ENCODE assay signal across 8 cellular contexts in genomic region chr6:166420351-166420750, GRCh38. TPM values are rescaled to one million over a fixed set of nuclear protein-coding genes. Genes with fewer than 3 reads are reported as not detected.
A peak's percentile ranks its signal among the peaks of the same experiment; 100 is the strongest.
DNase-seq lines count a peak whose midpoint lies in the region; ATAC-seq and TF ChIP-seq lines count a peak whose summit lies in the region.
"Had no signal": no experiment of that assay in that cellular context is flagged by ENCODE, and none has a peak within 500 bp of the region (broad histone marks: within the 10 kb centered on the region; RNA-seq: fewer than 3 reads in every experiment).

No MANE protein-coding gene starts in this region.

- H3K27ac ChIP-seq in osteoblast (ENCODE audit: low read depth, low read length) = no peak overlapping the region

- no peak for DNase-seq in HFF-Myc (ENCODE audit: extremely low read depth, low read depth)
- DNase-seq in NOMO-1 treated with dmso at 0.1 percent for 144 hours (lab: John Stamatoyannopoulos, UW; ENCODE audit: unreplicated experiment) = peak; percentile 30
- DNase-seq in fibroblast of gingiva (ENCODE audit: low read depth) = peak; percentile 28
- DNase-seq in osteoblast (ENCODE audit: insufficient read length, low spot score, missing footprints) = no peak
- DNase-seq in DMS114 treated with DMSO at 0.1 percent for 48 hours (lab: John Stamatoyannopoulos, UW; ENCODE audit: unreplicated experiment) = no peak
- DNase-seq: SW 1271 had no signal

- ATAC-seq in stimulated activated memory B cell treated with anti-CD40 and anti-IgM and Interleukin-4, amounts not matched to agents 10 μg/mL and 1 μg/mL and 100 μg/mL, for 72 hours = no peak
- ATAC-seq in HG02981 (IDR thresholded peaks at IDR 0.05; ENCODE audit: unreplicated experiment) = no peak

- peaks cover 13% of the 10 kb centered on the region for H3K9me3 Mint-ChIP-seq in stimulated activated memory B cell treated with anti-CD40 and anti-IgM and Interleukin-4, amounts not matched to agents 10 μg/mL and 1 μg/mL and 100 μg/mL, for 72 hours

- H3K36me3 Mint-ChIP-seq in stimulated activated memory B cell treated with anti-CD40 and anti-IgM and Interleukin-4, amounts not matched to agents 10 μg/mL and 1 μg/mL and 100 μg/mL, for 72 hours = peaks cover 30% of the 10 kb centered on the region

- no peaks in the 10 kb centered on the region for H3K27me3 ChIP-seq in osteoblast (ENCODE audit: insufficient read depth, low read length)

- H3K4me2 ChIP-seq in osteoblast (ENCODE audit: insufficient read depth, low read length) = no peak overlapping the region

- H2AFZ ChIP-seq in osteoblast (ENCODE audit: low read length) = no peak overlapping the region

- H3K4me1 Mint-ChIP-seq in stimulated activated memory B cell treated with anti-CD40 and anti-IgM and Interleukin-4, amounts not matched to agents 10 μg/mL and 1 μg/mL and 100 μg/mL, for 72 hours = no peaks in the 10 kb centered on the region

- no peaks in the 10 kb centered on the region for H3K27me3 Mint-ChIP-seq in stimulated activated memory B cell treated with anti-CD40 and anti-IgM and Interleukin-4, amounts not matched to agents 10 μg/mL and 1 μg/mL and 100 μg/mL, for 72 hours

- no peak overlapping the region for H3K4me3 Mint-ChIP-seq in stimulated activated memory B cell treated with anti-CD40 and anti-IgM and Interleukin-4, amounts not matched to agents 10 μg/mL and 1 μg/mL and 100 μg/mL, for 72 hours

- H3K4me1 ChIP-seq in osteoblast (ENCODE audit: insufficient read depth, low read length) = peaks cover 5% of the 10 kb centered on the region

- H4K20me1 ChIP-seq in osteoblast (ENCODE audit: insufficient read depth, low read length) = no peaks in the 10 kb centered on the region

- peaks cover 3% of the 10 kb centered on the region for H3K79me2 ChIP-seq in osteoblast (ENCODE audit: insufficient read depth, low read length)

- H3K9me3 ChIP-seq in osteoblast (ENCODE audit: low read depth, low read length) = no peaks in the 10 kb centered on the region

- no peak overlapping the region for H3K27ac Mint-ChIP-seq in stimulated activated memory B cell treated with anti-CD40 and anti-IgM and Interleukin-4, amounts not matched to agents 10 μg/mL and 1 μg/mL and 100 μg/mL, for 72 hours

- TF ChIP-seq CTCF in HFF-Myc (IDR thresholded peaks at IDR 0.05; ENCODE audit: low read depth, low read length, missing control alignments) (peak; percentile 6), osteoblast (IDR thresholded peaks at IDR 0.05; ENCODE audit: extremely low read depth, low read depth, low read length) (peak; percentile 47)

- H3K4me3 ChIP-seq in HFF-Myc (replicated peaks; ENCODE audit: low read depth, low read length) = no peak overlapping the region
- no peak overlapping the region for H3K4me3 ChIP-seq in osteoblast (ENCODE audit: insufficient read depth, low read length)

- H3K36me3 ChIP-seq in osteoblast (ENCODE audit: insufficient read depth, low read length) = peaks cover 26% of the 10 kb centered on the region

RNA-seq across cellular contexts. Expression of gene MPC1, which starts 37.6 kb away (rescaled TPM):
- 23.5 and 29.5 TPM in 2 replicates for total RNA-seq in osteoblast

Comparison
In these comparisons a context has a peak if more than half of its experiments do, and no peak if none do; other contexts are left out.
1. DNase-seq: peak in NOMO-1 treated with dmso at 0.1 percent for 144 hours (single experiment) and fibroblast of gingiva (single experiment); none in HFF-Myc (single experiment), osteoblast (single experiment) and DMS114 treated with DMSO at 0.1 percent for 48 hours (single experiment).